Comparison of ENCODE assay signal across 1 cellular context in genomic region chr4:1831331-1831730, GRCh38.
TF ChIP-seq lines count a peak whose summit lies in the region.

No MANE protein-coding gene starts in this region.

TF ChIP-seq in HepG2, 621 proteins besides CTCF, POLR2A, EP300 and RAD21:
- no peak for TF ChIP-seq ASH2L (IDR thresholded peaks at IDR 0.05; ENCODE audit: insufficient read length, low read depth, low read length)
- peak; percentile 78 for TF ChIP-seq ZBTB33 (CRISPR knock-in tag; IDR thresholded peaks at IDR 0.05)
